ENCODE assay signal across 8 cellular contexts in the genomic region with DNA sequence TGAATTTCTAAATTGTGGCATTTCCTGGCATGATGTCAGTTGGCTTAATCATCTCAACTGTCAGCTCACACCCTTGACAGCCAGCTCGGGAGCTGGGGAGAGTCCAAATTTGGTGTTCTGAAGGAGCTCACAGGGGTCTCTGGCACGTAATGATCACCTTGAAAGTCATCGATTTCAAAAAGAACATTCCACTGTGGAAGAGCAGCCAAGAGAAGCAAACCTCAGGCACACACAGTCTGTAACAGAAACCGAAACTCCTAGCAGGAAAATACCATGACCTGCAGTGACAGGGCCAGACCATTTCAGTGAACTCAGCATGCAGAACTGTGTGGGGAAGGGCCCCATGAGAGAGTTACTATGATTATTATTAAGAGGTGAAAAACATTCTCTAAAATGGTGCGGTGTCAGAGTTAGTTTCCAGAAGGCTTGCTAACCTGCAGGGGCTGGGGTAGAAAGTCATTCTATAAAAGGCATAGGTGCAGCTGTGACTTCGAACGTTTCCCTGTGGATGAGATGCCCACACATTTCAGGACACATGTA. TPM values are rescaled to one million over a fixed set of nuclear protein-coding genes. Genes with fewer than 3 reads are reported as not detected.
A peak's percentile ranks its signal among the peaks of the same experiment; 100 is the strongest.
DNase-seq lines count a peak whose midpoint lies in the region; ATAC-seq and TF ChIP-seq lines count a peak whose summit lies in the region.

No MANE protein-coding gene starts in this region.

- H3K4me3 ChIP-seq in AG10803 (ENCODE audit: low read length) (peak overlapping the region; percentile 7; the same call in 1 of the 2 replicates), neuronal stem cell (ENCODE audit: low read length in 2 of 2) (no peak overlapping the region), lower leg skin (ENCODE audit: low read depth, poor library complexity, severe bottlenecking) (no peak overlapping the region)

- H3K9ac ChIP-seq in neuronal stem cell (ENCODE audit: low read depth, low read length, poor library complexity): no peak overlapping the region

- H3K27me3 ChIP-seq in neuronal stem cell (ENCODE audit: control insufficient read depth in 3 of 3, insufficient read depth in 3 of 3, low read depth in 1 of 3, low read length in 3 of 3): no peaks in the 10 kb centered on the region

- H3K4ac ChIP-seq in neuronal stem cell (ENCODE audit: low read length): no peak overlapping the region

- DNase-seq in AG10803 (ENCODE audit: low read depth): peak; percentile 61
- no peak for DNase-seq in WTC11 (ENCODE audit: low spot score)
- DNase-seq in epithelial cell of prostate (ENCODE audit: low read depth, low spot score): peak; percentile 95
- no peak for DNase-seq in neuronal stem cell (ENCODE audit: low spot score)
- no peak for DNase-seq in posterior cingulate gyrus
- no peak for DNase-seq in lower leg skin (ENCODE audit: low spot score in 2 of 2)

- intact Hi-C loops in posterior cingulate gyrus (cut with DNase I): no loop called here
- intact Hi-C loops in lower leg skin (cut with DNase I; ENCODE audit: low total_unique reads): no loop called here

- no peaks in the 10 kb centered on the region for H3K36me3 ChIP-seq in neuronal stem cell (replicated peaks in 1 of 2; ENCODE audit: control insufficient read depth in 2 of 2, insufficient read depth in 2 of 2, low read length in 2 of 2)

- H2BK12ac ChIP-seq in neuronal stem cell (ENCODE audit: low read length): no peak overlapping the region

- peak overlapping the region; percentile 99 for H3K27ac ChIP-seq in epithelial cell of prostate
- H3K27ac ChIP-seq in neuronal stem cell (replicated peaks; ENCODE audit: low read length): no peak overlapping the region

- H3K27me3 Mint-ChIP-seq in WTC11 (ENCODE audit: low read depth): no peaks in the 10 kb centered on the region

- H4K91ac ChIP-seq in neuronal stem cell (ENCODE audit: low read depth, low read length, poor library complexity): no peak overlapping the region

- no peak overlapping the region for H2AK5ac ChIP-seq in neuronal stem cell (ENCODE audit: low read depth, low read length)

- H2AFZ ChIP-seq in neuronal stem cell (ENCODE audit: low read length): peak overlapping the region; percentile 12

- CTCF ChIA-PET in WTC11 (lab: Charles Lee): no interaction called here

- H3K14ac ChIP-seq in neuronal stem cell (ENCODE audit: low read length): no peak overlapping the region

- peaks cover 14% of the 10 kb centered on the region for H3K4me1 Mint-ChIP-seq in WTC11

- peaks cover 3% of the 10 kb centered on the region; the same call in 1 of the 2 replicates for H3K9me3 Mint-ChIP-seq in WTC11

- peak; percentile 78 for ATAC-seq in GM19328 (IDR thresholded peaks at IDR 0.05; ENCODE audit: unreplicated experiment)
- ATAC-seq in HG03378 (IDR thresholded peaks at IDR 0.05; ENCODE audit: unreplicated experiment): peak; percentile 84
- no peak for ATAC-seq in WTC11

- no peak overlapping the region for H2BK15ac ChIP-seq in neuronal stem cell (ENCODE audit: low read length)

- no peak overlapping the region for H3K4me3 Mint-ChIP-seq in WTC11

- POLR2A ChIA-PET in WTC11 (lab: Charles Lee): no interaction called here

- H2BK120ac ChIP-seq in neuronal stem cell (ENCODE audit: low read depth, low read length): no peak overlapping the region

- H2BK5ac ChIP-seq in neuronal stem cell (ENCODE audit: low read length): no peak overlapping the region

- peaks cover 1 to 3% of the 10 kb centered on the region in 2 donors for H3K4me1 ChIP-seq in neuronal stem cell (ENCODE audit: control insufficient read depth in 2 of 2, insufficient read depth in 1 of 2, low read depth in 1 of 2, low read length in 2 of 2)

- H3K18ac ChIP-seq in neuronal stem cell (ENCODE audit: low read length): peak overlapping the region; percentile 18

- no peaks in the 10 kb centered on the region for H3K36me3 Mint-ChIP-seq in WTC11

- TF ChIP-seq POLR2A in lower leg skin (IDR thresholded peaks at IDR 0.05): no peak

- H3K27ac Mint-ChIP-seq in WTC11: no peak overlapping the region

- H3K9me3 ChIP-seq in neuronal stem cell (replicated peaks in 1 of 2; ENCODE audit: control insufficient read depth in 2 of 2, insufficient read depth in 1 of 2, low read depth in 1 of 2, low read length in 2 of 2): no peaks in the 10 kb centered on the region

- no CpG with 5 or more reads among the region's 7 CpGs for WGBS in neuronal stem cell (ENCODE audit: extremely low coverage in 2 of 2, insufficient read length in 2 of 2, insufficient replicate concordance in 1 of 2), 2 donors
- 14 to 29% methylated on average over 7 of the region's 7 CpGs for WGBS in lower leg skin, 2 donors

- TF ChIP-seq CTCF in AG10803 (conservative IDR thresholded peaks at IDR 0.05; ENCODE audit: low read length) (no peak), WTC11 (IDR thresholded peaks at IDR 0.05) (no peak), lower leg skin (IDR thresholded peaks at IDR 0.05) (no peak)

- no peak overlapping the region for H3K23ac ChIP-seq in neuronal stem cell (ENCODE audit: low read depth, low read length, poor library complexity)

- no peaks in the 10 kb centered on the region for H3K79me1 ChIP-seq in neuronal stem cell (ENCODE audit: low read depth, low read length)

- H4K8ac ChIP-seq in neuronal stem cell (ENCODE audit: low read depth, low read length): no peak overlapping the region

- H3K4me2 ChIP-seq in neuronal stem cell (ENCODE audit: insufficient read depth, low read length, poor library complexity, severe bottlenecking): no peak overlapping the region

TF ChIP-seq in WTC11, 78 proteins besides CTCF, POLR2A, EP300 and RAD21:
- TF ChIP-seq ZNF416 (CRISPR knock-in tag; IDR thresholded peaks at IDR 0.05) (no peak), GABPB1 (CRISPR knock-in tag; IDR thresholded peaks at IDR 0.05) (0 out of 2 replicates have a peak, but pooled peaks have one; percentile 2)

RNA-seq across cellular contexts. Expression of gene KLF6, which starts 26.4 kb away (rescaled TPM):
- total RNA-seq in WTC11 (2021) (25.4 to 27.9 TPM (median 27.3 TPM) in 3 replicates), lower leg skin (100 to 1,000 TPM; 127 to 533 (median 179) TPM)
- 12.9 TPM for polyA plus RNA-seq in neuronal stem cell (2013, experiment 1 of 2)
- polyA plus RNA-seq in neuronal stem cell (2013, experiment 2 of 2): 13.2 TPM

Comparison
In these comparisons a context has a peak if more than half of its experiments do, and no peak if none do; other contexts are left out.
1. DNase-seq: peak in AG10803 (single experiment) and epithelial cell of prostate (single experiment); none in WTC11 (single experiment), neuronal stem cell (single experiment), posterior cingulate gyrus (0 of 10) and lower leg skin (0 of 2).